Comparison of ENCODE assay signal across 12 cellular contexts in genomic region chr11:116786360-116786759, GRCh38. TPM values are rescaled to one million over a fixed set of nuclear protein-coding genes. Genes with fewer than 3 reads are reported as not detected.
DNase-seq lines count a peak whose midpoint lies in the region; ATAC-seq and TF ChIP-seq lines count a peak whose summit lies in the region.
"Had no signal": no experiment of that assay in that cellular context is flagged by ENCODE, and none has a peak within 500 bp of the region (broad histone marks: within the 10 kb centered on the region; RNA-seq: fewer than 3 reads in every experiment).

No MANE protein-coding gene starts in this region.

- TF ChIP-seq CTCF in HCT116 (IDR thresholded peaks at IDR 0.05 in 2 of 3, conservative IDR thresholded peaks at IDR 0.05 in 1 of 3; ENCODE audit: borderline replicate concordance in 1 of 3, insufficient read depth in 1 of 3, low read depth in 2 of 3, low read length in 2 of 3), result no peak
- no peak for TF ChIP-seq CTCF in suprapubic skin (IDR thresholded peaks at IDR 0.05)

- H3K79me2 ChIP-seq in HCT116 (ENCODE audit: insufficient read depth, low read length), result peaks cover 22% of the 10 kb centered on the region

- POLR2A ChIA-PET in HCT116 (lab: Charles Lee), result interaction anchor here (0.6 kb wide), 2 partner anchors 11 to 48 kb away, joined by 3 to 5 read pairs; no protein-coding TSS in a partner anchor
- POLR2A ChIA-PET in naive thymus-derived CD8-positive, alpha-beta T cell (lab: Charles Lee), result interaction anchor here (0.9 to 4.0 kb wide), 5 partner anchors 12 to 68 kb away, joined by 3 to 66 read pairs (median 14); partner anchors contain the start of genes APOA4 and BUD13

- peaks cover 12% of the 10 kb centered on the region for H3K27me3 Mint-ChIP-seq in CD4-positive, CD25-positive, alpha-beta regulatory T cell
- no peaks in the 10 kb centered on the region for H3K27me3 Mint-ChIP-seq in activated T-helper 2 cell treated with anti-CD3 and anti-CD28 coated beads, Interferon-gamma antibody, Interleukin-2, Interleukin-4, amounts not matched to agents 10 μg/mL and 5 μg/mL and 100 μg/mL, durations not matched to agents 14 hours and 24 hours and 36 hours (ENCODE audit: low read depth)
- H3K27me3 Mint-ChIP-seq in naive thymus-derived CD8-positive, alpha-beta T cell, result peaks cover 0 to 5% (median 0%) of the 10 kb centered on the region in 5 donors

- WGBS in suprapubic skin, result 86% methylated on average over 2 of the region's 2 CpGs

- no peak for TF ChIP-seq RAD21 in HCT116 (IDR thresholded peaks at IDR 0.05; ENCODE audit: low read depth)

- H3K36me3 ChIP-seq in CD4-positive, CD25-positive, alpha-beta regulatory T cell (ENCODE audit: control insufficient read depth, insufficient read depth, low read length), result peaks cover 51% of the 10 kb centered on the region
- peaks cover 39 to 44% of the 10 kb centered on the region in 2 experiments; a peak in 3 of 4 replicates for H3K36me3 ChIP-seq in HCT116 (ENCODE audit: control insufficient read depth in 1 of 2, insufficient read depth in 2 of 2, low read length in 2 of 2)
- H3K36me3 ChIP-seq in suprapubic skin, result peaks cover 49% of the 10 kb centered on the region

- peaks cover 35% of the 10 kb centered on the region for H3K36me3 Mint-ChIP-seq in CD4-positive, CD25-positive, alpha-beta regulatory T cell
- H3K36me3 Mint-ChIP-seq in activated T-helper 2 cell treated with anti-CD3 and anti-CD28 coated beads, Interferon-gamma antibody, Interleukin-2, Interleukin-4, amounts not matched to agents 10 μg/mL and 5 μg/mL and 100 μg/mL, durations not matched to agents 14 hours and 24 hours and 36 hours (ENCODE audit: low read depth), result peaks cover 57% of the 10 kb centered on the region
- peaks cover 0 to 57% (median 18%) of the 10 kb centered on the region in 3 donors for H3K36me3 Mint-ChIP-seq in naive thymus-derived CD8-positive, alpha-beta T cell

- peaks cover 24% of the 10 kb centered on the region for H3K4me1 ChIP-seq in CD4-positive, CD25-positive, alpha-beta regulatory T cell (ENCODE audit: control insufficient read depth, insufficient read depth, low read length, poor library complexity, severe bottlenecking)
- H3K4me1 ChIP-seq in HCT116 (ENCODE audit: control insufficient read depth in 1 of 2, insufficient read depth in 2 of 2, low read length in 2 of 2), result peaks cover 12 to 17% of the 10 kb centered on the region in 2 experiments
- H3K4me1 ChIP-seq in suprapubic skin, result peaks cover 22% of the 10 kb centered on the region

- H3K27me3 ChIP-seq in CD4-positive, CD25-positive, alpha-beta regulatory T cell (ENCODE audit: control insufficient read depth, insufficient read depth, low read length), result no peaks in the 10 kb centered on the region
- H3K27me3 ChIP-seq in HCT116 (ENCODE audit: insufficient read depth, low read length) (no peaks in the 10 kb centered on the region), suprapubic skin (peaks cover 2% of the 10 kb centered on the region)

- H3K4me3 Mint-ChIP-seq in CD4-positive, CD25-positive, alpha-beta regulatory T cell, result peak overlapping the region; percentile 94 to 99 (median 97)
- peak overlapping the region; percentile 90 for H3K4me3 Mint-ChIP-seq in activated T-helper 2 cell treated with anti-CD3 and anti-CD28 coated beads, Interferon-gamma antibody, Interleukin-2, Interleukin-4, amounts not matched to agents 10 μg/mL and 5 μg/mL and 100 μg/mL, durations not matched to agents 14 hours and 24 hours and 36 hours (ENCODE audit: low read depth)
- peak overlapping the region; percentile 75 to 99 (median 97) for H3K4me3 Mint-ChIP-seq in naive thymus-derived CD8-positive, alpha-beta T cell

- H3K27ac Mint-ChIP-seq in CD4-positive, CD25-positive, alpha-beta regulatory T cell, result peak overlapping the region; percentile 26 to 100 (median 97)
- H3K27ac Mint-ChIP-seq in activated T-helper 2 cell treated with anti-CD3 and anti-CD28 coated beads, Interferon-gamma antibody, Interleukin-2, Interleukin-4, amounts not matched to agents 10 μg/mL and 5 μg/mL and 100 μg/mL, durations not matched to agents 14 hours and 24 hours and 36 hours, result no peak overlapping the region
- H3K27ac Mint-ChIP-seq in naive thymus-derived CD8-positive, alpha-beta T cell, result peak overlapping the region in 8 of 10 donors; percentile 17 to 100 (median 87)

- no peak overlapping the region for H3K9ac ChIP-seq in HCT116 (ENCODE audit: low read length)

- TF ChIP-seq EP300 in suprapubic skin (IDR thresholded peaks at IDR 0.05), result no peak

- peak overlapping the region; percentile 93 for H3K4me3 ChIP-seq in CD4-positive, CD25-positive, alpha-beta regulatory T cell (ENCODE audit: low read depth, low read length)
- H3K4me3 ChIP-seq in HCT116 (replicated peaks in 1 of 2; ENCODE audit: low read depth in 1 of 2, low read length in 2 of 2) (no peak overlapping the region), suprapubic skin (no peak overlapping the region)

- BruUV-seq in HCT116 (replicated peaks; lab: Mats Ljungman, UMichigan), result no TSS peak

- no peaks in the 10 kb centered on the region for H3K9me3 ChIP-seq in CD4-positive, CD25-positive, alpha-beta regulatory T cell (ENCODE audit: control insufficient read depth in 2 of 2, low read length in 2 of 2)
- no peaks in the 10 kb centered on the region for H3K9me3 ChIP-seq in HCT116 (ENCODE audit: control insufficient read depth in 1 of 2, insufficient read depth in 1 of 2, low read depth in 1 of 2, low read length in 2 of 2)
- no peaks in the 10 kb centered on the region for H3K9me3 ChIP-seq in suprapubic skin

- CTCF ChIA-PET in HCT116 (lab: Charles Lee), result no interaction called here

- no peaks in the 10 kb centered on the region for H3K9me2 ChIP-seq in HCT116 (ENCODE audit: insufficient read depth)

- peak overlapping the region; percentile 94 for H3K4me2 ChIP-seq in HCT116 (ENCODE audit: low read length)

- TF ChIP-seq POLR2A in HCT116 (IDR thresholded peaks at IDR 0.05; ENCODE audit: borderline replicate concordance, extremely low read depth, insufficient read depth, insufficient read length) (no peak), suprapubic skin (IDR thresholded peaks at IDR 0.05) (no peak)

- DNase-seq in CD4-positive, CD25-positive, alpha-beta regulatory T cell, result no peak
- no peak for DNase-seq in HCT116 (ENCODE audit: low read depth, low spot score)
- no peak for DNase-seq in activated T-helper 2 cell treated with anti-CD3 and anti-CD28 coated beads, Interferon-gamma antibody, Interleukin-2, Interleukin-4, amounts not matched to agents 10 μg/mL and 5 μg/mL and 100 μg/mL, durations not matched to agents 14 hours and 24 hours and 36 hours (ENCODE audit: low spot score)
- DNase-seq in naive thymus-derived CD8-positive, alpha-beta T cell, result no peak
- no peak for DNase-seq in NK-92 (lab: John Stamatoyannopoulos, UW; ENCODE audit: unreplicated experiment)
- DNase-seq in suprapubic skin (ENCODE audit: low spot score in 2 of 2), result no peak
- DNase-seq: head of caudate nucleus; NCI-H1930; stimulated activated naive CD4-positive, alpha-beta T cell treated with Interleukin-2 at 50 U/mL for 16 hours had no signal

- H3K4me1 Mint-ChIP-seq in CD4-positive, CD25-positive, alpha-beta regulatory T cell, result peaks cover 13 to 76% (median 47%) of the 10 kb centered on the region in 4 donors
- H3K4me1 Mint-ChIP-seq in activated T-helper 2 cell treated with anti-CD3 and anti-CD28 coated beads, Interferon-gamma antibody, Interleukin-2, Interleukin-4, amounts not matched to agents 10 μg/mL and 5 μg/mL and 100 μg/mL, durations not matched to agents 14 hours and 24 hours and 36 hours (ENCODE audit: low read depth), result peaks cover 53% of the 10 kb centered on the region
- peaks cover 20 to 56% (median 48%) of the 10 kb centered on the region in 4 donors for H3K4me1 Mint-ChIP-seq in naive thymus-derived CD8-positive, alpha-beta T cell

- intact Hi-C loops in HCT116 (cut with micrococcal nuclease), result no loop called here
- intact Hi-C loops in activated T-helper 2 cell treated with anti-CD3 and anti-CD28 coated beads, Interferon-gamma antibody, Interleukin-2, Interleukin-4, amounts not matched to agents 10 μg/mL and 5 μg/mL and 100 μg/mL, durations not matched to agents 14 hours and 24 hours and 36 hours (cut with micrococcal nuclease), result loop anchor here (5.0 kb wide), 2 partner anchors 66 to 446 kb away; partner anchors contain the start of genes PCSK7 and RNF214

- H3K27ac ChIP-seq in CD4-positive, CD25-positive, alpha-beta regulatory T cell (ENCODE audit: insufficient read depth, low read length, poor library complexity, severe bottlenecking), result no peak overlapping the region
- H3K27ac ChIP-seq in HCT116 (ENCODE audit: low read depth, low read length) (no peak overlapping the region), suprapubic skin (no peak overlapping the region)

- no peak overlapping the region for H2AFZ ChIP-seq in HCT116 (ENCODE audit: low read depth, low read length, poor library complexity, severe bottlenecking)

- no peaks in the 10 kb centered on the region for H4K20me1 ChIP-seq in HCT116 (ENCODE audit: insufficient read depth)

- RAD21 ChIA-PET in HCT116 (lab: Charles Lee; ENCODE audit: low non-redundant PET in 1 of 2, low total read pairs in 2 of 2, uncharacterized antibody in 2 of 2, unreplicated experiment in 2 of 2), result no interaction called here

- H3K9me3 Mint-ChIP-seq in CD4-positive, CD25-positive, alpha-beta regulatory T cell, result no peaks in the 10 kb centered on the region
- H3K9me3 Mint-ChIP-seq in activated T-helper 2 cell treated with anti-CD3 and anti-CD28 coated beads, Interferon-gamma antibody, Interleukin-2, Interleukin-4, amounts not matched to agents 10 μg/mL and 5 μg/mL and 100 μg/mL, durations not matched to agents 14 hours and 24 hours and 36 hours, result no peaks in the 10 kb centered on the region
- peaks cover 0 to 2% (median 0%) of the 10 kb centered on the region in 9 donors for H3K9me3 Mint-ChIP-seq in naive thymus-derived CD8-positive, alpha-beta T cell

- no peak for ATAC-seq in CD4-positive, CD25-positive, alpha-beta regulatory T cell (ENCODE audit: low read depth in 2 of 2)
- no peak for ATAC-seq in HCT116
- ATAC-seq in naive thymus-derived CD8-positive, alpha-beta T cell, result no peak
- ATAC-seq in HG03159 (IDR thresholded peaks at IDR 0.05; ENCODE audit: unreplicated experiment), result no peak
- no peak for ATAC-seq in GM21619 (IDR thresholded peaks at IDR 0.05; ENCODE audit: unreplicated experiment)

RNA-seq across cellular contexts. Expression of gene ZPR1, which starts 1.5 kb away (rescaled TPM):
- total RNA-seq in CD4-positive, CD25-positive, alpha-beta regulatory T cell, result 99.8 TPM
- polyA plus RNA-seq in CD4-positive, CD25-positive, alpha-beta regulatory T cell, result 10 to 100 TPM; 43.4 to 53.1 (median 44.5) TPM
- total RNA-seq in HCT116 (2021; ENCODE audit: unreplicated experiment) (56.3 TPM), suprapubic skin (10 to 100 TPM; 25.4 to 48.7 (median 36.8) TPM)
- polyA plus RNA-seq in HCT116 (2012), result 42.4 and 50.7 TPM in 2 replicates
- 84.1 and 84.7 TPM in 2 replicates for total RNA-seq in activated T-helper 2 cell treated with anti-CD3 and anti-CD28 coated beads, Interferon-gamma antibody, Interleukin-2, Interleukin-4, amounts not matched to agents 10 μg/mL and 5 μg/mL and 100 μg/mL, durations not matched to agents 14 hours and 24 hours and 36 hours
- 10 to 100 TPM; 66.5 to 74.4 TPM for total RNA-seq in naive thymus-derived CD8-positive, alpha-beta T cell
- polyA plus RNA-seq in naive thymus-derived CD8-positive, alpha-beta T cell, result 10 to 100 TPM; 29.5 to 42.9 (median 36.1) TPM

RNA-seq across cellular contexts. Expression of gene APOA5, which starts 5.3 kb away (rescaled TPM):
- total RNA-seq in CD4-positive, CD25-positive, alpha-beta regulatory T cell, result not detected
- polyA plus RNA-seq in CD4-positive, CD25-positive, alpha-beta regulatory T cell, result not detected
- total RNA-seq in HCT116 (2021; ENCODE audit: unreplicated experiment) (0.12 TPM), suprapubic skin (under 1 TPM in 1 of 4 donors, not detected in 3; 0.72 TPM)
- not detected in 2 replicates for polyA plus RNA-seq in HCT116 (2012)
- not detected in 2 replicates for total RNA-seq in activated T-helper 2 cell treated with anti-CD3 and anti-CD28 coated beads, Interferon-gamma antibody, Interleukin-2, Interleukin-4, amounts not matched to agents 10 μg/mL and 5 μg/mL and 100 μg/mL, durations not matched to agents 14 hours and 24 hours and 36 hours
- not detected for total RNA-seq in naive thymus-derived CD8-positive, alpha-beta T cell
- polyA plus RNA-seq in naive thymus-derived CD8-positive, alpha-beta T cell, result not detected

RNA-seq across cellular contexts. Expression of gene BUD13, which starts 13.6 kb away (rescaled TPM):
- total RNA-seq in CD4-positive, CD25-positive, alpha-beta regulatory T cell, result 12.9 TPM
- 10 to 100 TPM; 12.1 to 18.5 (median 14.2) TPM for polyA plus RNA-seq in CD4-positive, CD25-positive, alpha-beta regulatory T cell
- 22.9 TPM for total RNA-seq in HCT116 (2021; ENCODE audit: unreplicated experiment)
- 16.1 and 19.0 TPM in 2 replicates for polyA plus RNA-seq in HCT116 (2012)
- total RNA-seq in activated T-helper 2 cell treated with anti-CD3 and anti-CD28 coated beads, Interferon-gamma antibody, Interleukin-2, Interleukin-4, amounts not matched to agents 10 μg/mL and 5 μg/mL and 100 μg/mL, durations not matched to agents 14 hours and 24 hours and 36 hours, result 30.4 and 34.3 TPM in 2 replicates
- 10 to 100 TPM; 14.2 to 16.2 TPM for total RNA-seq in naive thymus-derived CD8-positive, alpha-beta T cell
- polyA plus RNA-seq in naive thymus-derived CD8-positive, alpha-beta T cell, result 10 to 100 TPM in 1 of 3 donors, 1 to 10 TPM in 2; 5.4 to 16.2 (median 6.6) TPM
- total RNA-seq in suprapubic skin, result 10 to 100 TPM; 11.5 to 19.4 (median 14.3) TPM

RNA-seq across cellular contexts. Expression of gene APOA4, which starts 36.7 kb away (rescaled TPM):
- not detected for total RNA-seq in CD4-positive, CD25-positive, alpha-beta regulatory T cell
- not detected for polyA plus RNA-seq in CD4-positive, CD25-positive, alpha-beta regulatory T cell
- total RNA-seq in HCT116 (2021; ENCODE audit: unreplicated experiment), result not detected
- polyA plus RNA-seq in HCT116 (2012), result not detected in 2 replicates
- total RNA-seq in activated T-helper 2 cell treated with anti-CD3 and anti-CD28 coated beads, Interferon-gamma antibody, Interleukin-2, Interleukin-4, amounts not matched to agents 10 μg/mL and 5 μg/mL and 100 μg/mL, durations not matched to agents 14 hours and 24 hours and 36 hours, result not detected in 2 replicates
- not detected for total RNA-seq in naive thymus-derived CD8-positive, alpha-beta T cell
- not detected for polyA plus RNA-seq in naive thymus-derived CD8-positive, alpha-beta T cell
- total RNA-seq in suprapubic skin, result 1 to 10 TPM in 2 of 4 donors, under 1 TPM in 1, not detected in 1; 0.34 to 3.9 (median 2.3) TPM
- total RNA-seq: mucosa of gallbladder had no signal

RNA-seq across cellular contexts. Expression of gene APOC3, which starts 43.3 kb away (rescaled TPM):
- total RNA-seq in CD4-positive, CD25-positive, alpha-beta regulatory T cell, result not detected
- polyA plus RNA-seq in CD4-positive, CD25-positive, alpha-beta regulatory T cell, result not detected
- total RNA-seq in HCT116 (2021; ENCODE audit: unreplicated experiment) (3.5 TPM), suprapubic skin (10 to 100 TPM in 1 of 4 donors, 1 to 10 TPM in 1, not detected in 2; 2.6 to 36.5 TPM)
- not detected in 2 replicates for polyA plus RNA-seq in HCT116 (2012)
- total RNA-seq in activated T-helper 2 cell treated with anti-CD3 and anti-CD28 coated beads, Interferon-gamma antibody, Interleukin-2, Interleukin-4, amounts not matched to agents 10 μg/mL and 5 μg/mL and 100 μg/mL, durations not matched to agents 14 hours and 24 hours and 36 hours, result not detected in 2 replicates
- total RNA-seq in naive thymus-derived CD8-positive, alpha-beta T cell, result not detected
- not detected for polyA plus RNA-seq in naive thymus-derived CD8-positive, alpha-beta T cell
